ENCODE assay signal across 30 cellular contexts in genomic region chr12:116749884-116750283, GRCh38.
"Had no signal": no experiment of that assay in that cellular context is flagged by ENCODE, and none has a peak within 500 bp of the region (broad histone marks: within the 10 kb centered on the region; RNA-seq: fewer than 3 reads in every experiment).

No MANE protein-coding gene starts in this region.

- H3K9me3 Mint-ChIP-seq: natural killer cell, nephron progenitor cell, neural progenitor cell had no signal

- H3K27me3 ChIP-seq: heart right ventricle, hepatocyte, neural progenitor cell, right lobe of liver, suprapubic skin, tibial artery, upper lobe of right lung had no signal

- H3K4me3 Mint-ChIP-seq: mesothelial cell of epicardium, naive B cell, natural killer cell, nephron progenitor cell, neural progenitor cell had no signal

- H3K4me1 ChIP-seq: heart right ventricle, lower lobe of right lung, neural progenitor cell, parathyroid adenoma, psoas muscle, right lobe of liver, suprapubic skin, tibial artery, upper lobe of right lung had no signal

- ATAC-seq: heart right ventricle, left cardiac atrium, left lobe of liver, left ventricle myocardium superior, natural killer cell, psoas muscle, upper lobe of right lung had no signal

- H3K9me3 ChIP-seq: heart right ventricle, lower lobe of right lung, neutrophil, psoas muscle, right lobe of liver, suprapubic skin, thoracic aorta, tibial artery, upper lobe of right lung had no signal

- H3K27me3 Mint-ChIP-seq: naive B cell had no signal

- H3K27ac ChIP-seq: heart right ventricle, hepatocyte, lower lobe of right lung, neural progenitor cell, neutrophil, parathyroid adenoma, psoas muscle, right lobe of liver, skin epidermis, suprapubic skin, thoracic aorta, tibial artery, upper lobe of right lung had no signal

- H3K27ac Mint-ChIP-seq: mesothelial cell of epicardium, natural killer cell, nephron progenitor cell, neural progenitor cell had no signal

- H3K36me3 Mint-ChIP-seq: natural killer cell had no signal

- DNase-seq: heart right ventricle; kidney glomerular epithelial cell; left cardiac atrium; left ventricle myocardium superior; lower lobe of right lung; mammary epithelial cell; mesenchymal stem cell; naive B cell; natural killer cell; nephron progenitor cell; occipital lobe; psoas muscle; right lobe of liver; stimulated activated CD4-positive, alpha-beta T cell treated with anti-CD3 and anti-CD28 coated beads, Interleukin-12 subunit alpha, Interleukin-12 subunit beta, amount 100 ng/mL, for 4 hours; stimulated activated CD4-positive, alpha-beta T cell treated with anti-CD3 and anti-CD28 coated beads, Interleukin-15, amount 100 ng/mL, for 24 hours; stimulated activated CD4-positive, alpha-beta T cell treated with anti-CD3 and anti-CD28 coated beads, Interleukin-2, amount 100 ng/mL, for 24 hours; stimulated activated CD4-positive, alpha-beta T cell treated with anti-CD3 and anti-CD28 coated beads, Interleukin-4, amount 100 ng/mL, for 1 hour; stimulated activated naive CD4-positive, alpha-beta T cell treated with Interleukin-2 at 50 U/mL for 16 hours; trophoblast cell; upper lobe of right lung had no signal

- H3K36me3 ChIP-seq: heart right ventricle, lower lobe of right lung, neutrophil, right lobe of liver, suprapubic skin, thoracic aorta, tibial artery, upper lobe of right lung had no signal

- H3K4me1 Mint-ChIP-seq: mesothelial cell of epicardium, naive B cell, natural killer cell, nephron progenitor cell, neural progenitor cell had no signal

- H3K4me3 ChIP-seq: heart right ventricle, hepatocyte, lower lobe of right lung, neural progenitor cell, psoas muscle, right lobe of liver, skin epidermis, suprapubic skin, thoracic aorta, tibial artery, upper lobe of right lung had no signal
